In genomic region chr11:12693485-12694181, GRCh38 we compare ENCODE assay signal across 9 cellular contexts. TPM values are rescaled to one million over a fixed set of nuclear protein-coding genes. Genes with fewer than 3 reads are reported as not detected.
DNase-seq lines count a peak whose midpoint lies in the region; ATAC-seq and TF ChIP-seq lines count a peak whose summit lies in the region.
"Had no signal": no experiment of that assay in that cellular context is flagged by ENCODE, and none has a peak within 500 bp of the region (broad histone marks: within the 10 kb centered on the region; RNA-seq: fewer than 3 reads in every experiment).

No MANE protein-coding gene starts in this region.

- intact Hi-C loops in left lung (cut with DNase I): no loop called here

- peaks cover 71 to 96% of the 10 kb centered on the region in 2 donors for H3K27me3 Mint-ChIP-seq in effector memory CD8-positive, alpha-beta T cell

- no peaks in the 10 kb centered on the region for H3K9me3 Mint-ChIP-seq in effector memory CD8-positive, alpha-beta T cell
- H3K9me3 Mint-ChIP-seq: activated naive CD4-positive, alpha-beta T cell treated with anti-CD3 and anti-CD28 coated beads, Interleukin-2, amount 50 U/mL, for 24 hours had no signal

- H3K4me1 ChIP-seq in left lung (peaks cover 29 to 44% of the 10 kb centered on the region in 2 donors), thoracic aorta (ENCODE audit: control insufficient read depth in 1 of 2, low read depth in 2 of 2) (peaks cover 33 to 60% of the 10 kb centered on the region in 2 donors)

- H3K36me3 ChIP-seq in left lung: no peaks in the 10 kb centered on the region
- no peaks in the 10 kb centered on the region for H3K36me3 ChIP-seq in thoracic aorta

- no peak overlapping the region for H3K4me3 ChIP-seq in left lung
- H3K4me3 ChIP-seq in thoracic aorta: peak overlapping the region; percentile 43

- no peaks in the 10 kb centered on the region for H3K36me3 Mint-ChIP-seq in effector memory CD8-positive, alpha-beta T cell (ENCODE audit: insufficient read depth)
- H3K36me3 Mint-ChIP-seq: activated naive CD4-positive, alpha-beta T cell treated with anti-CD3 and anti-CD28 coated beads, Interleukin-2, amount 50 U/mL, for 24 hours had no signal

- DNase-seq in activated T-cell treated with anti-CD3 and anti-CD28 coated beads for 48 hours (ENCODE audit: low read depth) (peak; percentile 6), activated T-cell treated with anti-CD3 and anti-CD28 coated beads for 4 hours (no peak), NCI-H748 (lab: John Stamatoyannopoulos, UW; ENCODE audit: unreplicated experiment) (peak; percentile 54), cerebellum (ENCODE audit: low spot score) (peak; percentile 15), left lung (peak in 1 of 2 donors; percentile 74), thoracic aorta (ENCODE audit: low spot score) (peak; percentile 28), NCI-H2171 (lab: John Stamatoyannopoulos, UW) (no peak)
- no peak for DNase-seq in effector memory CD8-positive, alpha-beta T cell

- no peak overlapping the region for H3K4me3 Mint-ChIP-seq in effector memory CD8-positive, alpha-beta T cell
- H3K4me3 Mint-ChIP-seq: activated naive CD4-positive, alpha-beta T cell treated with anti-CD3 and anti-CD28 coated beads, Interleukin-2, amount 50 U/mL, for 24 hours had no signal

- TF ChIP-seq CTCF in left lung (IDR thresholded peaks at IDR 0.05) (no peak), thoracic aorta (IDR thresholded peaks at IDR 0.05) (no peak)

- H3K27ac Mint-ChIP-seq in effector memory CD8-positive, alpha-beta T cell: no peak overlapping the region
- H3K27ac Mint-ChIP-seq: activated naive CD4-positive, alpha-beta T cell treated with anti-CD3 and anti-CD28 coated beads, Interleukin-2, amount 50 U/mL, for 24 hours had no signal

- H3K4me1 Mint-ChIP-seq in effector memory CD8-positive, alpha-beta T cell (ENCODE audit: low read depth in 2 of 2): peaks cover 4% of the 10 kb centered on the region in 2 donors

- H3K9me3 ChIP-seq in left lung (no peaks in the 10 kb centered on the region), thoracic aorta (no peaks in the 10 kb centered on the region)

- H3K27ac ChIP-seq in left lung (peak overlapping the region; percentile 81 to 85), thoracic aorta (peak overlapping the region; percentile 88 to 94)

- peak; percentile 85 for ATAC-seq in left lung
- ATAC-seq in thoracic aorta (ENCODE audit: insufficient number of reproducible peaks, low FRiP score, low read depth): peak; percentile 80
- ATAC-seq in effector memory CD8-positive, alpha-beta T cell (replicated peaks): no peak

- H3K27me3 ChIP-seq in left lung (peaks cover 0 to 38% of the 10 kb centered on the region in 2 donors), thoracic aorta (replicated peaks; ENCODE audit: insufficient read depth) (no peaks in the 10 kb centered on the region)

RNA-seq across cellular contexts. Expression of gene TEAD1, which starts 19.4 kb away (rescaled TPM):
- total RNA-seq in cerebellum (63.7 TPM), left lung (10 to 100 TPM; 58.1 to 87.3 TPM), thoracic aorta (100 to 1,000 TPM in 1 of 2 donors, 10 to 100 TPM in 1; 57.3 to 164 TPM)

Comparison
In these comparisons a context has a peak if more than half of its experiments do, and no peak if none do; other contexts are left out.
1. DNase-seq: peak in activated T-cell treated with anti-CD3 and anti-CD28 coated beads for 48 hours (single experiment), NCI-H748 (single experiment), cerebellum (single experiment) and thoracic aorta (single experiment); none in activated T-cell treated with anti-CD3 and anti-CD28 coated beads for 4 hours (single experiment), NCI-H2171 (single experiment) and effector memory CD8-positive, alpha-beta T cell (0 of 3).